27 cellular contexts compared by ENCODE assay signal in the genomic region with DNA sequence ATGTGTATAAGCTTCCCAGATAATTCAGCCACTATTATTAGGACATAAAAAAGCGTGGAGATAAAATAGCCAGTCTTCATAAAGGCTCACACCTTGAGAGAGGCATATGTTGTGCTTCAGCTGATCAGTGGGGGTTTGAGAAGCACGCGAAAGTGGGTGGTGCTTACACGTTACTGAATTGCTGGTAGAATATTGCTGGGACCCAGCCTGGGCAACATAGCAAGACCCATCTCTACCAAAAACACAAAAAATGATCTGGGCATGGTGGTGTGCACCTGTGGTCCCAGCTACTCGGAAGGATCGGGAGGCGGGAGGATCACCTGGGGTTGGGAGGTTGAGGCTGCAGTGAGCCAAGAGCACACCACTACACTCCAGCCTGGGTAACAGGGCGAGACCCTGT.
DNase-seq lines count a peak whose midpoint lies in the region; ATAC-seq, FAIRE-seq and TF ChIP-seq lines count a peak whose summit lies in the region.
"Had no signal": no experiment of that assay in that cellular context is flagged by ENCODE, and none has a peak within 500 bp of the region (broad histone marks: within the 10 kb centered on the region; RNA-seq: fewer than 3 reads in every experiment).

No MANE protein-coding gene starts in this region.

- H3K9ac ChIP-seq in H9 (ENCODE audit: extremely low read depth, insufficient read length, low read length) (no peak overlapping the region), IMR-90 (ENCODE audit: low read depth, low read length) (no peak overlapping the region), K562 (ENCODE audit: insufficient read depth in 1 of 2, low read depth in 2 of 2, low read length in 2 of 2) (no peak overlapping the region)
- H3K9ac ChIP-seq: BLaER1 had no signal

- H3K27me3 ChIP-seq in H9 (ENCODE audit: insufficient read depth, low read length) (no peaks in the 10 kb centered on the region; the same call in 1 of the 2 replicates), IMR-90 (ENCODE audit: control insufficient read depth, insufficient read depth, low read length) (no peaks in the 10 kb centered on the region), K562 (ENCODE audit: control insufficient read depth in 2 of 2, insufficient read depth in 2 of 2, low read length in 2 of 2) (no peaks in the 10 kb centered on the region)
- H3K27me3 ChIP-seq: BE2C, BLaER1 had no signal

- H3T11ph ChIP-seq in H9 (ENCODE audit: low read length), result no peak overlapping the region

- CTCF ChIA-PET in IMR-90 (lab: Yijun Ruan, JAX) (interaction anchor here (1.2 kb wide), 1 partner anchor 20 kb away, joined by 3 read pairs; no protein-coding TSS in a partner anchor), K562 (lab: Yijun Ruan, JAX; ENCODE audit: low intra/inter-chr PET ratio) (no interaction called here)

- H3K18ac ChIP-seq in H9 (ENCODE audit: insufficient read length, low read depth, low read length) (no peak overlapping the region), IMR-90 (ENCODE audit: low read depth, low read length) (peak overlapping the region; percentile 69)

- H3K9me1 ChIP-seq in IMR-90 (ENCODE audit: insufficient read depth, low read length) (peaks cover 12% of the 10 kb centered on the region), K562 (ENCODE audit: control insufficient read depth, insufficient read depth, low read length) (no peaks in the 10 kb centered on the region)

- no peak overlapping the region for H4K8ac ChIP-seq in H9 (replicated peaks; ENCODE audit: insufficient read length, low read depth, low read length)
- H4K8ac ChIP-seq in IMR-90 (ENCODE audit: low read depth in 2 of 2, low read length in 2 of 2), result 0 out of 4 replicates have a peak overlapping the region, but pooled peaks have one; percentile 16 to 44

- no peaks in the 10 kb centered on the region for H3K23me2 ChIP-seq in H9 (ENCODE audit: insufficient read length, low read depth, low read length, poor library complexity, severe bottlenecking)

- intact Hi-C loops in IMR-90 (cut with micrococcal nuclease), result no loop called here
- intact Hi-C loops in K562 (cut with micrococcal nuclease), result no loop called here

- WGBS in H9 (ENCODE audit: extremely low coverage, insufficient read length, low lambda C conversion rate), result no CpG with 5 or more reads among the region's 8 CpGs
- no CpG with 5 or more reads among the region's 8 CpGs for WGBS in IMR-90 (ENCODE audit: extremely low coverage in 2 of 2, insufficient read length in 1 of 2), 2 experiments
- 86% methylated on average over 8 of the region's 8 CpGs for WGBS in K562 (ENCODE audit: insufficient coverage, low coverage, missing lambda C conversion rate)

- H3K27me3 Mint-ChIP-seq in H9 (ENCODE audit: low read depth), result peaks cover 13% of the 10 kb centered on the region
- H3K27me3 Mint-ChIP-seq: CD4-positive, CD25-positive, alpha-beta regulatory T cell had no signal

- H3K14ac ChIP-seq in H9 (ENCODE audit: insufficient read depth, low read length) (no peak overlapping the region), IMR-90 (replicated peaks; ENCODE audit: low read depth, low read length) (0 out of 2 replicates have a peak overlapping the region, but pooled peaks have one; percentile 67)

- no peaks in the 10 kb centered on the region for H3K36me3 ChIP-seq in IMR-90 (ENCODE audit: control insufficient read depth, insufficient read depth, low read length)
- no peaks in the 10 kb centered on the region for H3K36me3 ChIP-seq in K562 (ENCODE audit: control insufficient read depth, insufficient read depth, low read length)
- H3K36me3 ChIP-seq: BE2C, BLaER1 had no signal

- peaks cover 0 to 18% (median 9%) of the 10 kb centered on the region in 3 experiments; a peak in 6 of 7 replicates for H3K36me3 Mint-ChIP-seq in H9 (ENCODE audit: insufficient read depth in 1 of 3, low read depth in 3 of 3)
- H3K36me3 Mint-ChIP-seq: CD14-positive monocyte; CD4-positive, CD25-positive, alpha-beta regulatory T cell had no signal

- H2AK5ac ChIP-seq in H9 (ENCODE audit: insufficient read length, low read length) (no peak overlapping the region), IMR-90 (ENCODE audit: low read depth, low read length) (peak overlapping the region; percentile 49; the same call in 1 of the 2 replicates)

- no peaks in the 10 kb centered on the region for H3K79me2 ChIP-seq in H9 (ENCODE audit: insufficient read depth, low read length)
- H3K79me2 ChIP-seq in K562 (ENCODE audit: control insufficient read depth, insufficient read depth, low read length), result no peaks in the 10 kb centered on the region

- no peak for TF ChIP-seq EP300 in K562 (IDR thresholded peaks at IDR 0.05; ENCODE audit: low read length)

- H3K4me1 ChIP-seq in H9 (ENCODE audit: insufficient read depth, low read length), result peaks cover 9% of the 10 kb centered on the region; the same call in 1 of the 2 replicates
- peaks cover 12% of the 10 kb centered on the region for H3K4me1 ChIP-seq in IMR-90 (ENCODE audit: control insufficient read depth, insufficient read depth, low read length)
- H3K4me1 ChIP-seq in K562 (replicated peaks in 1 of 2; ENCODE audit: control insufficient read depth in 2 of 2, insufficient read depth in 2 of 2, low read length in 2 of 2), result peaks cover 0 to 19% of the 10 kb centered on the region in 2 experiments; a peak in 4 of 5 replicates
- H3K4me1 ChIP-seq: BLaER1 had no signal

- H3K27ac ChIP-seq in H9 (ENCODE audit: insufficient read length, low read depth, low read length) (no peak overlapping the region), IMR-90 (ENCODE audit: insufficient read depth, low read length) (no peak overlapping the region), K562 (ENCODE audit: extremely low read depth, low read depth, low read length) (no peak overlapping the region)
- H3K27ac ChIP-seq: BLaER1 had no signal

- no peak overlapping the region for H2AFZ ChIP-seq in H9 (ENCODE audit: low read length)
- no peak overlapping the region for H2AFZ ChIP-seq in IMR-90 (replicated peaks; ENCODE audit: low read length, poor library complexity)
- H2AFZ ChIP-seq in K562 (ENCODE audit: low read depth, low read length), result no peak overlapping the region

- no peak for TF ChIP-seq RAD21 in IMR-90 (IDR thresholded peaks at IDR 0.05; ENCODE audit: low read length)
- no peak for TF ChIP-seq RAD21 in K562 (CRISPR knock-in tag; conservative IDR thresholded peaks at IDR 0.05 in 1 of 2, IDR thresholded peaks at IDR 0.05 in 1 of 2)

- H3K4me2 ChIP-seq in H9 (ENCODE audit: insufficient read depth, insufficient read length, low read length) (no peak overlapping the region), IMR-90 (ENCODE audit: low read depth, low read length) (no peak overlapping the region), K562 (ENCODE audit: insufficient read depth, low read length) (no peak overlapping the region)
- H3K4me2 ChIP-seq: BLaER1 had no signal

- H3K4ac ChIP-seq in H9 (ENCODE audit: low read depth, low read length) (no peak overlapping the region), IMR-90 (ENCODE audit: low read depth, low read length) (peak overlapping the region; percentile 43; the same call in 1 of the 2 replicates)

- no peak overlapping the region for H2AK9ac ChIP-seq in IMR-90 (replicated peaks; ENCODE audit: low read depth, low read length, poor library complexity)

- H3K23ac ChIP-seq in H9 (ENCODE audit: insufficient read length, low read depth, low read length), result no peak overlapping the region
- H3K23ac ChIP-seq in IMR-90 (ENCODE audit: low read depth, low read length), result no peak overlapping the region

- FAIRE-seq in K562 (lab: Jason Lieb, UNC), result no peak
- FAIRE-seq: A204.1, GM12878, GM12892, GM19239 had no signal

- DNase-seq in H9 (no peak), IMR-90 (no peak), K562 (ENCODE audit: extremely low read depth in 1 of 4, low spot score in 3 of 4) (no peak), SIG-M5 treated with dmso at 0.1 percent for 504 hours (lab: John Stamatoyannopoulos, UW; ENCODE audit: unreplicated experiment) (no peak), GM13977 (ENCODE audit: low spot score) (no peak)
- no peak for DNase-seq in stimulated activated naive CD8-positive, alpha-beta T cell treated with anti-CD3 and anti-CD28 coated beads, Interleukin-15, Interleukin-2, amounts not matched to agents 100 U/mL and 50 U/mL, for 24 hours
- DNase-seq: 8988T; ACHN; BE2C; C1 segment of cervical spinal cord; CD4-positive, alpha-beta memory T cell; CD4-positive, CD25-positive, alpha-beta regulatory T cell; CD8-positive, alpha-beta memory T cell; COR-L47; DMS 273 treated with DMSO at 0.1 percent for 48 hours; DMS153; DMS53; DMS79; DND-41; EL; GDM1 had no signal

- POLR2A ChIA-PET in IMR-90 (lab: Charles Lee; ENCODE audit: unreplicated experiment) (no interaction called here), K562 (lab: Yijun Ruan, JAX) (interaction anchor here (0.6 kb wide), 1 partner anchor 49 kb away, joined by 3 read pairs; no protein-coding TSS in a partner anchor)

- dilution Hi-C loops in IMR-90 (cut with HindIII; ENCODE audit: low sequenced_read_pairs, unreplicated experiment), result no loop called here

- no peak overlapping the region for H3K4me3 Mint-ChIP-seq in H9
- H3K4me3 Mint-ChIP-seq: CD14-positive monocyte; CD4-positive, alpha-beta memory T cell; CD4-positive, CD25-positive, alpha-beta regulatory T cell; CD8-positive, alpha-beta memory T cell had no signal

- H3K79me1 ChIP-seq in H9 (ENCODE audit: insufficient read depth, low read depth, low read length, poor library complexity, severe bottlenecking), result no peaks in the 10 kb centered on the region
- no peaks in the 10 kb centered on the region; a peak in 1 of 4 replicates for H3K79me1 ChIP-seq in IMR-90 (ENCODE audit: low read depth in 1 of 2, low read length in 2 of 2)

- H2BK15ac ChIP-seq in H9 (ENCODE audit: low read depth, low read length), result no peak overlapping the region
- peak overlapping the region; percentile 70; the same call in 1 of the 3 replicates for H2BK15ac ChIP-seq in IMR-90 (ENCODE audit: low read depth, low read length)

- no peak for ATAC-seq in IMR-90 (ENCODE audit: low read depth)
- ATAC-seq in K562, result no peak
- no peak for ATAC-seq in stimulated activated naive CD8-positive, alpha-beta T cell treated with anti-CD3 and anti-CD28 coated beads, Interleukin-15, Interleukin-2, amounts not matched to agents 100 U/mL and 50 U/mL, for 24 hours
- ATAC-seq: GM12878 had no signal

- in situ Hi-C loops in IMR-90 (cut with MboI; ENCODE audit: low sequenced_read_pairs) (no loop called here), K562 (cut with MboI) (no loop called here), GM13977 (cut with MboI; ENCODE audit: low pct_unique_long_range_greater_than_20kb, low sequenced_read_pairs, unreplicated experiment) (no loop called here)

- no peak overlapping the region for H4K91ac ChIP-seq in H9 (ENCODE audit: insufficient read length, low read depth, low read length)
- H4K91ac ChIP-seq in IMR-90 (ENCODE audit: insufficient read depth, low read depth, low read length), result 0 out of 2 replicates have a peak overlapping the region, but pooled peaks have one; percentile 38

- peaks cover 4% of the 10 kb centered on the region for H3K9me3 ChIP-seq in H9 (ENCODE audit: control insufficient read depth, low read depth, low read length)
- H3K9me3 ChIP-seq in IMR-90 (ENCODE audit: control insufficient read depth, insufficient read depth, low read length), result peaks cover 3% of the 10 kb centered on the region
- H3K9me3 ChIP-seq in K562 (replicated peaks; ENCODE audit: control insufficient read depth, insufficient read depth, low read depth, low read length), result 0 out of 2 replicates have a peak, but pooled peaks cover 2% of the 10 kb centered on the region
- H3K9me3 ChIP-seq: BE2C had no signal

- BruUV-seq in IMR-90 (replicated peaks; lab: Mats Ljungman, UMichigan), result no TSS peak
- BruUV-seq in K562 (replicated peaks; lab: Mats Ljungman, UMichigan), result no TSS peak

- no peak overlapping the region for H2BK5ac ChIP-seq in H9 (ENCODE audit: insufficient read length, low read length)
- H2BK5ac ChIP-seq in IMR-90 (ENCODE audit: low read depth, low read length, poor library complexity, severe bottlenecking), result peak overlapping the region; percentile 57

- no peak for TF ChIP-seq POLR2A in IMR-90 (IDR thresholded peaks at IDR 0.05; ENCODE audit: low read depth, low read length)
- no peak for TF ChIP-seq POLR2A in K562 (conservative IDR thresholded peaks at IDR 0.05)

- no peaks in the 10 kb centered on the region for H4K20me1 ChIP-seq in H9 (ENCODE audit: control insufficient read depth, insufficient read depth, insufficient read length)
- no peaks in the 10 kb centered on the region for H4K20me1 ChIP-seq in IMR-90 (ENCODE audit: insufficient read depth, low read length)
- H4K20me1 ChIP-seq in K562 (replicated peaks; ENCODE audit: control insufficient read depth, insufficient read depth, low read length), result no peaks in the 10 kb centered on the region
- H4K20me1 ChIP-seq: BLaER1 had no signal

- peak overlapping the region in 2 of 3 experiments; percentile 72 to 89; a peak in 2 of 7 replicates for H3K27ac Mint-ChIP-seq in H9
- H3K27ac Mint-ChIP-seq: CD14-positive monocyte; CD4-positive, alpha-beta memory T cell; CD4-positive, CD25-positive, alpha-beta regulatory T cell; CD8-positive, alpha-beta memory T cell had no signal

- H2BK12ac ChIP-seq in H9 (ENCODE audit: insufficient read length, low read depth, low read length), result no peak overlapping the region

- no peak overlapping the region for H3K4me3 ChIP-seq in IMR-90 (ENCODE audit: insufficient read depth, low read depth, low read length)
- H3K4me3 ChIP-seq in K562, result no peak overlapping the region
- H3K4me3 ChIP-seq: BLaER1, GM12878 had no signal

- H3K4me1 Mint-ChIP-seq in H9, result peaks cover 29 to 34% of the 10 kb centered on the region in 2 experiments
- H3K4me1 Mint-ChIP-seq: CD14-positive monocyte; CD4-positive, alpha-beta memory T cell; CD4-positive, CD25-positive, alpha-beta regulatory T cell; CD8-positive, alpha-beta memory T cell had no signal

- peaks cover 18 to 22% of the 10 kb centered on the region in 2 experiments for H3K9me3 Mint-ChIP-seq in H9

- H3K56ac ChIP-seq in H9 (ENCODE audit: insufficient read length, low read depth, low read length) (no peak overlapping the region), IMR-90 (ENCODE audit: extremely low read depth, insufficient read depth, low read length) (no peak overlapping the region)

- H4K5ac ChIP-seq in H9 (ENCODE audit: insufficient read length, low read depth, low read length) (no peak overlapping the region), IMR-90 (ENCODE audit: low read depth, low read length) (peak overlapping the region; percentile 60; the same call in 1 of the 2 replicates)

- TF ChIP-seq CTCF in H9 (conservative IDR thresholded peaks at IDR 0.05) (no peak), IMR-90 (conservative IDR thresholded peaks at IDR 0.05; ENCODE audit: low read depth, low read length) (no peak), K562 (IDR thresholded peaks at IDR 0.05 in 2 of 3, conservative IDR thresholded peaks at IDR 0.05 in 1 of 3; ENCODE audit: insufficient read depth in 2 of 3, low read depth in 1 of 3, low read length in 3 of 3) (no peak), GM13977 (IDR thresholded peaks at IDR 0.05; ENCODE audit: extremely low read depth, insufficient read depth, missing control alignments) (no peak)

- H2BK120ac ChIP-seq in H9 (ENCODE audit: low read depth, low read length, poor library complexity, severe bottlenecking) (no peak overlapping the region), IMR-90 (ENCODE audit: low read depth, low read length) (peak overlapping the region; percentile 41)

- H2BK20ac ChIP-seq in H9 (ENCODE audit: low read depth, low read length, poor library complexity, severe bottlenecking), result no peak overlapping the region
- H2BK20ac ChIP-seq in IMR-90 (ENCODE audit: low read depth, low read length), result peak overlapping the region; percentile 56; the same call in 1 of the 2 replicates
